Comparison of ENCODE assay signal across 8 cellular contexts in the genomic region with DNA sequence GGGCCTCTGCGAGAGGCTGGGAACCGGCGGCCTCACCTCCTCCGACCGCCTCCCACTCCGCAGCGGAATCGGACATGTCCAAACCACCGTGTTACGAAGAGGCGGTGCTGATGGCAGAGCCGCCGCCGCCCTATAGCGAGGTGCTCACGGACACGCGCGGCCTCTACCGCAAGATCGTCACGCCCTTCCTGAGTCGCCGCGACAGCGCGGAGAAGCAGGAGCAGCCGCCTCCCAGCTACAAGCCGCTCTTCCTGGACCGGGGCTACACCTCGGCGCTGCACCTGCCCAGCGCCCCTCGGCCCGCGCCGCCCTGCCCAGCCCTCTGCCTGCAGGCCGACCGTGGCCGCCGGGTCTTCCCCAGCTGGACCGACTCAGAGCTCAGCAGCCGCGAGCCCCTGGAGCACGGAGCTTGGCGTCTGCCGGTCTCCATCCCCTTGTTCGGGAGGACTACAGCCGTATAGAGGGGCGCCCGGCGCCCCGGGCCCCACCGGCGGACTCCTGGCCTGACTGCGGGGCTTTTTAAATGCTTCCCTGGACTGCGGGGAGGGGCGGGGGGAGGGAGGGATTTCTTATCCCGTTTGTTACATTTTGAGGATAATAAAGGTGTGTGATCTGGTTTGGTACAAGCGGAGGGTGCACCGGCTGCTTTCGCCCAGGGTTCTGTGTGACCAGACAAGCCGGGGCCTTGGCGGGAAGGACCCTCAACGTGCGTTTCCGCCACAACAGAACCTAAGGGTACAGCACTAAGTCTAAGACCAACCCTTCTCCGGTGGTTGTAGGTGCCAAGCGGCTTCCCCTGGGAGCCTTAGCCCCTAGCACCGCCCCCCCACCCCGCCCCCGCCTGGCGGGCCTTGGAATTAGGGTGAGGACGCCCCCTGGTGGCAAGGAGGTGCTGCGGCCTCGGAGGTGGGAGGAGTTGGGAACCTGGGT. TPM values are rescaled to one million over a fixed set of nuclear protein-coding genes. Genes with fewer than 3 reads are reported as not detected.
DNase-seq lines count a peak whose midpoint lies in the region; ATAC-seq and TF ChIP-seq lines count a peak whose summit lies in the region.

No MANE protein-coding gene starts in this region.

- peak overlapping the region; percentile 78 for H3K4me3 Mint-ChIP-seq in GM23338

- peak overlapping the region; percentile 87 for H3K9ac ChIP-seq in MM.1S (ENCODE audit: low read length)

- H3K36me3 Mint-ChIP-seq in GM23338 (ENCODE audit: low read depth), result peaks cover 38% of the 10 kb centered on the region

- H3F3A ChIP-seq in GM23338 (replicated peaks; ENCODE audit: low read depth), result peaks cover 49% of the 10 kb centered on the region
- H3F3A ChIP-seq in MM.1S (ENCODE audit: insufficient read depth, low read length), result peaks cover 15% of the 10 kb centered on the region

- H3K9me3 Mint-ChIP-seq in GM23338, result peaks cover 3% of the 10 kb centered on the region; the same call in 2 of the 3 replicates

- H3K27ac Mint-ChIP-seq in GM23338, result peak overlapping the region; percentile 97

- ATAC-seq in GM23338 (peak; percentile 19), gastroesophageal sphincter (peak; percentile 61), omental fat pad (ENCODE audit: low FRiP score) (peak; percentile 43)

- H3K79me2 ChIP-seq in GM23338 (replicated peaks; ENCODE audit: insufficient read depth) (no peaks in the 10 kb centered on the region; the same call in 1 of the 2 replicates), MM.1S (ENCODE audit: low read length) (no peaks in the 10 kb centered on the region; the same call in 1 of the 2 replicates)

- H3K4me1 Mint-ChIP-seq in GM23338, result peaks cover 23% of the 10 kb centered on the region

- H3K4me2 ChIP-seq in GM23338 (peak overlapping the region; percentile 96), MM.1S (ENCODE audit: low read depth, low read length) (peak overlapping the region; percentile 97)

- H3K9me2 ChIP-seq in GM23338 (ENCODE audit: insufficient read depth), result no peaks in the 10 kb centered on the region
- no peaks in the 10 kb centered on the region for H3K9me2 ChIP-seq in MM.1S (replicated peaks; ENCODE audit: insufficient read depth, low read length)

- peak; percentile 73 to 94 for TF ChIP-seq CTCF in GM23338 (conservative IDR thresholded peaks at IDR 0.05; ENCODE audit: low read depth in 2 of 2)
- TF ChIP-seq CTCF in MM.1S (IDR thresholded peaks at IDR 0.05; ENCODE audit: low read length), result peak; percentile 81
- TF ChIP-seq CTCF in gastroesophageal sphincter (IDR thresholded peaks at IDR 0.05), result peak in 3 of 4 experiments; percentile 69 to 97 (median 85)
- peak in 2 of 3 donors; percentile 31 to 44 for TF ChIP-seq CTCF in omental fat pad (IDR thresholded peaks at IDR 0.05)
- TF ChIP-seq CTCF in suprapubic skin (IDR thresholded peaks at IDR 0.05), result peak; percentile 58 to 94

- H2AFZ ChIP-seq in GM23338 (no peak overlapping the region), MM.1S (ENCODE audit: low read length) (peak overlapping the region; percentile 79)

- H3K9me3 ChIP-seq in MM.1S (replicated peaks; ENCODE audit: insufficient read depth, low read length) (no peaks in the 10 kb centered on the region), SJCRH30 (replicated peaks) (no peaks in the 10 kb centered on the region), gastroesophageal sphincter (no peaks in the 10 kb centered on the region), suprapubic skin (no peaks in the 10 kb centered on the region)

- H4K20me1 ChIP-seq in GM23338 (replicated peaks; ENCODE audit: insufficient read depth) (peaks cover 21% of the 10 kb centered on the region), MM.1S (ENCODE audit: insufficient read depth, low read length) (no peaks in the 10 kb centered on the region)

- H3K36me3 ChIP-seq in GM23338 (ENCODE audit: insufficient read depth) (peaks cover 16% of the 10 kb centered on the region), MM.1S (replicated peaks; ENCODE audit: insufficient read depth, low read length) (no peaks in the 10 kb centered on the region), SJCRH30 (peaks cover 55% of the 10 kb centered on the region), gastroesophageal sphincter (peaks cover 0 to 31% of the 10 kb centered on the region in 2 donors), suprapubic skin (peaks cover 24% of the 10 kb centered on the region)

- TF ChIP-seq EP300 in gastroesophageal sphincter (IDR thresholded peaks at IDR 0.05) (no peak), suprapubic skin (IDR thresholded peaks at IDR 0.05) (no peak)

- peak overlapping the region; percentile 84; the same call in 1 of the 2 replicates for H3K27ac ChIP-seq in GM23338 (ENCODE audit: low read depth)
- H3K27ac ChIP-seq in MM.1S (ENCODE audit: low read length), result peak overlapping the region; percentile 78
- H3K27ac ChIP-seq in SJCRH30, result no peak overlapping the region
- peak overlapping the region in 3 of 4 donors; percentile 79 to 81 (median 80) for H3K27ac ChIP-seq in gastroesophageal sphincter
- peak overlapping the region; percentile 46 for H3K27ac ChIP-seq in suprapubic skin

- DNase-seq in Daoy (ENCODE audit: low read depth) (peak; percentile 93), GM23338 (ENCODE audit: low spot score) (peak; percentile 97), MM.1S (peak; percentile 91), SJCRH30 (peak; percentile 64 to 70), omental fat pad (ENCODE audit: low spot score) (peak; percentile 97), suprapubic skin (ENCODE audit: low spot score in 2 of 2) (peak; percentile 97)
- peak; percentile 88 to 97 (median 94) for DNase-seq in activated naive CD4-positive, alpha-beta T cell (lab: John Stamatoyannopoulos, UW)

- 0% methylated on average over 3 of the region's 76 CpGs; no CpG with 5 or more reads in 1 of the 2 donors for WGBS in gastroesophageal sphincter (ENCODE audit: low coverage in 1 of 2), 2 donors
- under 1% methylated on average over 37 of the region's 76 CpGs for WGBS in suprapubic skin

- H3K27me3 ChIP-seq in GM23338 (ENCODE audit: insufficient read depth) (peaks cover 19% of the 10 kb centered on the region), MM.1S (replicated peaks; ENCODE audit: insufficient read depth, low read length) (peaks cover 17% of the 10 kb centered on the region), SJCRH30 (no peaks in the 10 kb centered on the region), gastroesophageal sphincter (peaks cover 23% of the 10 kb centered on the region), suprapubic skin (no peaks in the 10 kb centered on the region)

- H3K4me3 ChIP-seq in GM23338, result peak overlapping the region; percentile 85
- H3K4me3 ChIP-seq in MM.1S (ENCODE audit: low read length), result peak overlapping the region; percentile 76
- H3K4me3 ChIP-seq in SJCRH30, result no peak overlapping the region
- peak overlapping the region; percentile 36 to 71 for H3K4me3 ChIP-seq in gastroesophageal sphincter
- peak overlapping the region; percentile 74 for H3K4me3 ChIP-seq in suprapubic skin

- peaks cover 19% of the 10 kb centered on the region for H3K4me1 ChIP-seq in GM23338 (ENCODE audit: insufficient read depth)
- peaks cover 17% of the 10 kb centered on the region for H3K4me1 ChIP-seq in MM.1S (ENCODE audit: low read length)
- no peaks in the 10 kb centered on the region for H3K4me1 ChIP-seq in SJCRH30
- H3K4me1 ChIP-seq in gastroesophageal sphincter, result peaks cover 0 to 50% (median 10%) of the 10 kb centered on the region in 3 donors
- H3K4me1 ChIP-seq in suprapubic skin, result peaks cover 50% of the 10 kb centered on the region

- TF ChIP-seq POLR2A in gastroesophageal sphincter (IDR thresholded peaks at IDR 0.05) (no peak), suprapubic skin (IDR thresholded peaks at IDR 0.05) (no peak)

- H3K27me3 Mint-ChIP-seq in GM23338 (ENCODE audit: insufficient read depth, low read depth, poor library complexity), result peaks cover 43% of the 10 kb centered on the region

TF ChIP-seq in GM23338, 12 proteins besides CTCF, POLR2A, EP300 and RAD21 (continues in another document):
- TF ChIP-seq ZNF331 (CRISPR knock-in tag; IDR thresholded peaks at IDR 0.05; ENCODE audit: low read depth), result no peak

RNA-seq across cellular contexts. Expression of a gene that starts 9.3 kb away (rescaled TPM):
- total RNA-seq in Daoy (2014; rRNA removed; shearing (Covaris generic)), result 15.7 and 21.4 TPM in 2 replicates
- 6.4 and 9.7 TPM in 2 replicates for total RNA-seq in GM23338 (2014; rRNA removed; shearing (Covaris generic))
- polyA plus RNA-seq in GM23338 (2016; fragmentation: Nextera tagmentation; extraction: Ambion mirVana), result 7.6 and 7.7 TPM in 2 replicates
- total RNA-seq in SJCRH30 (2014; rRNA removed; shearing (Covaris generic)), result 6.4 TPM in 2 replicates
- total RNA-seq in gastroesophageal sphincter (1 to 10 TPM in 3 of 4 donors, not detected in 1; 1.6 to 2.7 (median 2.2) TPM), omental fat pad (1 to 10 TPM in 3 of 4 donors, not detected in 1; 1.6 to 2.8 (median 2.1) TPM), suprapubic skin (1 to 10 TPM; 5.7 to 9.8 (median 7.8) TPM)

RNA-seq across cellular contexts. Expression of a gene that starts 17.5 kb away (rescaled TPM):
- total RNA-seq in Daoy (2014; rRNA removed; shearing (Covaris generic)), result 166 and 187 TPM in 2 replicates
- 242 and 290 TPM in 2 replicates for total RNA-seq in GM23338 (2014; rRNA removed; shearing (Covaris generic))
- polyA plus RNA-seq in GM23338 (2016; fragmentation: Nextera tagmentation; extraction: Ambion mirVana), result 102 and 106 TPM in 2 replicates
- 239 and 265 TPM in 2 replicates for total RNA-seq in SJCRH30 (2014; rRNA removed; shearing (Covaris generic))
- 100 to 1,000 TPM in 3 of 4 donors, 10 to 100 TPM in 1; 87.1 to 154 (median 124) TPM for total RNA-seq in gastroesophageal sphincter
- total RNA-seq in omental fat pad, result 10 to 100 TPM; 33.5 to 78.5 (median 38.3) TPM
- total RNA-seq in suprapubic skin, result 10 to 100 TPM; 13.1 to 43.4 (median 25.3) TPM

RNA-seq across cellular contexts. Expression of a gene that starts 29.4 kb away (rescaled TPM):
- total RNA-seq in Daoy (2014; rRNA removed; shearing (Covaris generic)), result 67.3 and 71.8 TPM in 2 replicates
- total RNA-seq in GM23338 (2014; rRNA removed; shearing (Covaris generic)), result 37.2 and 56.8 TPM in 2 replicates
- 13.0 and 18.7 TPM in 2 replicates for polyA plus RNA-seq in GM23338 (2016; fragmentation: Nextera tagmentation; extraction: Ambion mirVana)
- total RNA-seq in SJCRH30 (2014; rRNA removed; shearing (Covaris generic)), result 45.1 and 48.4 TPM in 2 replicates
- total RNA-seq in gastroesophageal sphincter, result 10 to 100 TPM; 20.7 to 42.3 (median 31.5) TPM
- total RNA-seq in omental fat pad, result 10 to 100 TPM; 16.1 to 45.5 (median 27.2) TPM
- total RNA-seq in suprapubic skin, result 10 to 100 TPM; 29.1 to 62.2 (median 37.1) TPM

RNA-seq across cellular contexts. Expression of a gene that starts 41.5 kb away (rescaled TPM):
- 197 and 234 TPM in 2 replicates for total RNA-seq in Daoy (2014; rRNA removed; shearing (Covaris generic))
- total RNA-seq in GM23338 (2014; rRNA removed; shearing (Covaris generic)), result 73.0 and 94.7 TPM in 2 replicates
- 128 TPM in 2 replicates for polyA plus RNA-seq in GM23338 (2016; fragmentation: Nextera tagmentation; extraction: Ambion mirVana)
- total RNA-seq in SJCRH30 (2014; rRNA removed; shearing (Covaris generic)), result 58.4 and 68.5 TPM in 2 replicates
- 100 to 1,000 TPM; 336 to 863 (median 437) TPM for total RNA-seq in gastroesophageal sphincter
- total RNA-seq in omental fat pad, result 10 to 100 TPM; 20.0 to 63.2 (median 34.2) TPM
- 10 to 100 TPM; 28.7 to 41.3 (median 32.0) TPM for total RNA-seq in suprapubic skin

RNA-seq across cellular contexts. Expression of a gene that starts 46.6 kb away (rescaled TPM):
- total RNA-seq in Daoy (2014; rRNA removed; shearing (Covaris generic)), result 8.6 and 9.6 TPM in 2 replicates
- total RNA-seq in GM23338 (2014; rRNA removed; shearing (Covaris generic)), result 2.6 and 2.9 TPM in 2 replicates
- polyA plus RNA-seq in GM23338 (2016; fragmentation: Nextera tagmentation; extraction: Ambion mirVana), result 8.0 and 8.1 TPM in 2 replicates
- 5.9 and 6.5 TPM in 2 replicates for total RNA-seq in SJCRH30 (2014; rRNA removed; shearing (Covaris generic))
- total RNA-seq in gastroesophageal sphincter (under 1 TPM in 2 of 4 donors, not detected in 2; 0.27 to 0.89 TPM), omental fat pad (1 to 10 TPM in 1 of 4 donors, under 1 TPM in 3; 0.38 to 3.0 (median 0.63) TPM), suprapubic skin (10 to 100 TPM in 1 of 4 donors, 1 to 10 TPM in 3; 2.3 to 18.4 (median 7.1) TPM)
